ENCODE assay signal across 23 cellular contexts in the genomic region with DNA sequence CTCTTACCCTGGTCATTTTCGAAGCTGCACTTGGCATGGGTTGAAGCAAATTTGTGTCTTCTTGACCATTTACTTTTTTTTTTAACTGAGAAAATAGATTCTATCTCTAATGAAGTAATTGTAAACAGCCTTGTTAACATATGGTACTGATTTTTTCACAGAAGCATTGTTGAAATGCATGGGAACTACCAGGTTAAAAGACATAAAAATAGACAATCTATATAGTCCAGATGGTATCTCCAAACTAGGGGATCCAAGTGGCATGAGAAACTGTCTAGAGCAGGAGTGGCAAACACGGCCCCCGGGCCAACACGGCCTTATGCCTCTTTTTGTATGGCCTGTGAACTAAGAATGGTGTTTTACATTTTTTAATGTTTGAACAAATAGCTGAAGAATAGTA. TPM values are rescaled to one million over a fixed set of nuclear protein-coding genes. Genes with fewer than 3 reads are reported as not detected.
"Had no signal": no experiment of that assay in that cellular context is flagged by ENCODE, and none has a peak within 500 bp of the region (broad histone marks: within the 10 kb centered on the region; RNA-seq: fewer than 3 reads in every experiment).

No MANE protein-coding gene starts in this region.

- H3K4me1 Mint-ChIP-seq: IgD-negative memory B cell had no signal

- ATAC-seq: K562 had no signal

- H3K9me3 ChIP-seq: SJSA1 had no signal

- H3K4me1 ChIP-seq: SJSA1 had no signal

- H3K27ac Mint-ChIP-seq: IgD-negative memory B cell had no signal

- H3K4me3 ChIP-seq: K562, SJSA1 had no signal

- H3K36me3 Mint-ChIP-seq: IgD-negative memory B cell had no signal

- H3K27ac ChIP-seq: HL-60, KMS-11, SJSA1 had no signal

- FAIRE-seq: HTR-8/SVneo, K562, RCC 7860 had no signal

- H3K4me3 Mint-ChIP-seq: IgD-negative memory B cell had no signal

- DNase-seq: Kasumi-1, MM.1S, NCI-H1092 treated with DMSO at 0.1 percent for 48 hours, NCI-H1436, NCI-H1930, NCI-H2081, NCI-H2107, NCI-H345, NCI-H524, NCI-H526 treated with DMSO at 0.1 percent for 48 hours, NCI-H774, Right ventricle myocardium superior, RPMI8226, SIG-M5 had no signal

- H3K9me3 Mint-ChIP-seq: IgD-negative memory B cell had no signal

- H3K36me3 ChIP-seq: SJSA1 had no signal

RNA-seq across cellular contexts. Expression of gene CACNA1D, which starts 41.9 kb away (rescaled TPM):
- total RNA-seq: M059J, NCI-H460, SJSA1 had no signal
- polyA plus RNA-seq: IgD-negative memory B cell, K562 had no signal
